In the genomic region with DNA sequence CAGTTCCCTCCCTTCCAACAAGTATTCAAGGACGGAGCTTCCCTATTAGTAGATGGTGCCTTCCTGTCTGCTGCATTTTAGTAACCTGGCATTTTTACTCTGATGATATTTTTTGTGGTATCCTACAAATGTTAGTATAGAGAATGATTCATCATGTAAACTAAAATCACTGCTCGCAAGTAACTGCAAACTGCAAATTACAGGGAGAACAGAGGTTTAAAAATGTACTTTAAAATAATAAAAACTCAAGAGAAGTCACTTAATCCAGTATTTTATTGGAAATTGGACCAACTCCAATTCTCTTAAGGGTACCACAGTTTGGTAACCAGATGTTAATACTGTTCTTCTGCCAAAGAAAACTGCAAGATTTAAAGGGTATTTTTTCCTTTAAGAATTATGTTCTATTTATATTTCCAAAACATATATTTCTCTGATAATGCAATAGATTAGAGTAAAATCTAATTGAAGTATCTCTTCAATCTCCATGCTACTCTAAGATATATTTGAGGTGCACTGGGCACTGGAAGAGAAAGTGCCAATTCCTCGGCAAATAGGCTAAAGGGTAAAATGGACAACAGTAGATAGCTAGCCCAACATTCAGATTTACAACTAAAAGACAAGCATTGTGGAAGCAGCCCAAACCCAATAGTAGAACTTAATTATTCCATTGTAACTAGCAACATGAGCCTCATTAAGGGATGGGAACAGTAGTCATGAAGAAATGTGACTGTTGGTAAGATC, we compare ENCODE assay signal across 21 cellular contexts.
DNase-seq lines count a peak whose midpoint lies in the region; TF ChIP-seq lines count a peak whose summit lies in the region.
"Had no signal": no experiment of that assay in that cellular context is flagged by ENCODE, and none has a peak within 500 bp of the region (broad histone marks: within the 10 kb centered on the region; RNA-seq: fewer than 3 reads in every experiment).

No MANE protein-coding gene starts in this region.

- peaks cover 4% of the 10 kb centered on the region for H3K9me3 Mint-ChIP-seq in activated naive CD4-positive, alpha-beta T cell treated with anti-CD3 and anti-CD28 coated beads, Interleukin-2, amount 10 ng/mL, durations not matched to agents 7 days and 5 days
- H3K9me3 Mint-ChIP-seq: H9; stimulated activated naive CD8-positive, alpha-beta T cell treated with anti-CD3 and anti-CD28 coated beads, Interleukin-15, amount 100 ng/mL, for 72 hours had no signal

- CTCF ChIA-PET in BJ (lab: Yijun Ruan, JAX) = interaction anchor here (1.6 kb wide), 1 partner anchor 12 kb away, joined by 5 read pairs; no protein-coding TSS in a partner anchor
- CTCF ChIA-PET in activated naive CD4-positive, alpha-beta T cell treated with anti-CD3 and anti-CD28 coated beads, Interleukin-2, amount 10 ng/mL, durations not matched to agents 7 days and 5 days (lab: Charles Lee) = no interaction called here

- peaks cover 25% of the 10 kb centered on the region for H3K4me1 Mint-ChIP-seq in activated naive CD4-positive, alpha-beta T cell treated with anti-CD3 and anti-CD28 coated beads, Interleukin-2, amount 10 ng/mL, durations not matched to agents 7 days and 5 days

- H3K27ac ChIP-seq in smooth muscle cell (ENCODE audit: low read depth) = no peak overlapping the region
- H3K27ac ChIP-seq: BLaER1 treated with 17β-estradiol and CSF1 and Interleukin-3, amounts not matched to agents 10 nM and 100 nM; KMS-11; neutrophil; RWPE1 had no signal

- no peak overlapping the region for H3K4me3 Mint-ChIP-seq in activated naive CD4-positive, alpha-beta T cell treated with anti-CD3 and anti-CD28 coated beads, Interleukin-2, amount 10 ng/mL, durations not matched to agents 7 days and 5 days
- H3K4me3 Mint-ChIP-seq: activated naive CD8-positive, alpha-beta T cell; activated T-cell treated with anti-CD3 and anti-CD28 coated beads, Interleukin-2, amount 50 U/mL, for 4 hours; H9; stimulated activated naive CD8-positive, alpha-beta T cell treated with anti-CD3 and anti-CD28 coated beads, Interleukin-15, amount 100 ng/mL, for 72 hours had no signal

- H3K36me3 Mint-ChIP-seq in activated naive CD4-positive, alpha-beta T cell treated with anti-CD3 and anti-CD28 coated beads, Interleukin-2, amount 10 ng/mL, durations not matched to agents 7 days and 5 days = peaks cover 3% of the 10 kb centered on the region
- H3K36me3 Mint-ChIP-seq: activated naive CD8-positive, alpha-beta T cell had no signal

- no peaks in the 10 kb centered on the region for H3K79me2 ChIP-seq in smooth muscle cell (ENCODE audit: low read depth)

- H3K4me3 ChIP-seq in BJ (ENCODE audit: low read depth, low read length) = no peak overlapping the region
- no peak overlapping the region for H3K4me3 ChIP-seq in smooth muscle cell
- H3K4me3 ChIP-seq: BLaER1 treated with 17β-estradiol and CSF1 and Interleukin-3, amounts not matched to agents 10 nM and 100 nM had no signal

- H3K27ac Mint-ChIP-seq in activated naive CD4-positive, alpha-beta T cell treated with anti-CD3 and anti-CD28 coated beads, Interleukin-2, amount 10 ng/mL, durations not matched to agents 7 days and 5 days = no peak overlapping the region
- H3K27ac Mint-ChIP-seq: activated naive CD8-positive, alpha-beta T cell; stimulated activated naive CD8-positive, alpha-beta T cell treated with anti-CD3 and anti-CD28 coated beads, Interleukin-15, amount 100 ng/mL, for 72 hours had no signal

- peak overlapping the region; percentile 32 for H3K4me2 ChIP-seq in smooth muscle cell
- H3K4me2 ChIP-seq: BLaER1 treated with 17β-estradiol and CSF1 and Interleukin-3, amounts not matched to agents 10 nM and 100 nM; KMS-11 had no signal

- H3F3A ChIP-seq in smooth muscle cell (ENCODE audit: low read depth) = no peaks in the 10 kb centered on the region

- H3K9me3 ChIP-seq in smooth muscle cell (replicated peaks; ENCODE audit: low read depth) = no peaks in the 10 kb centered on the region
- H3K9me3 ChIP-seq: neutrophil had no signal

- TF ChIP-seq CTCF in BJ (IDR thresholded peaks at IDR 0.05; ENCODE audit: insufficient read depth, low read depth, low read length) = no peak
- TF ChIP-seq CTCF in smooth muscle cell (IDR thresholded peaks at IDR 0.05; ENCODE audit: borderline replicate concordance, insufficient read depth, poor library complexity, severe bottlenecking) = no peak

- DNase-seq in BJ (ENCODE audit: low read depth) (peak; percentile 41), NCI-H446 (lab: John Stamatoyannopoulos, UW) (peak; percentile 48 to 72), fibroblast of gingiva (ENCODE audit: low read depth) (peak; percentile 23), smooth muscle cell (lab: John Stamatoyannopoulos, UW; ENCODE audit: unreplicated experiment) (no peak), NCI-H2107 (lab: John Stamatoyannopoulos, UW) (no peak), SHP77 (lab: John Stamatoyannopoulos, UW) (no peak), C1 segment of cervical spinal cord (lab: John Stamatoyannopoulos, UW) (no peak)
- no peak for DNase-seq in activated naive CD4-positive, alpha-beta T cell treated with anti-CD3 and anti-CD28 coated beads, Interleukin-2, amount 10 ng/mL, durations not matched to agents 7 days and 5 days
- DNase-seq: activated T-cell treated with anti-CD3 and anti-CD28 coated beads, Interleukin-2, amount 50 U/mL, for 4 hours; central memory CD4-positive, alpha-beta T cell; DMS153; effector memory CD4-positive, alpha-beta T cell; H9; left cardiac atrium; NCI-H1092 treated with DMSO at 0.1 percent for 48 hours; stimulated activated naive CD8-positive, alpha-beta T cell treated with anti-CD3 and anti-CD28 coated beads, Interleukin-15, amount 100 ng/mL, for 72 hours had no signal

- H3K27me3 ChIP-seq in BJ (ENCODE audit: control insufficient read depth, insufficient read depth, low read length) = no peaks in the 10 kb centered on the region
- H3K27me3 ChIP-seq in smooth muscle cell (ENCODE audit: low read depth) = no peaks in the 10 kb centered on the region
- H3K27me3 ChIP-seq: BLaER1 treated with 17β-estradiol and CSF1 and Interleukin-3, amounts not matched to agents 10 nM and 100 nM; neutrophil had no signal

- H3K27me3 Mint-ChIP-seq in activated naive CD4-positive, alpha-beta T cell treated with anti-CD3 and anti-CD28 coated beads, Interleukin-2, amount 10 ng/mL, durations not matched to agents 7 days and 5 days = no peaks in the 10 kb centered on the region
- H3K27me3 Mint-ChIP-seq: activated naive CD8-positive, alpha-beta T cell; stimulated activated naive CD8-positive, alpha-beta T cell treated with anti-CD3 and anti-CD28 coated beads, Interleukin-15, amount 100 ng/mL, for 72 hours had no signal

- H3K4me1 ChIP-seq in smooth muscle cell (ENCODE audit: low read depth) = no peaks in the 10 kb centered on the region

- H2AFZ ChIP-seq in smooth muscle cell (ENCODE audit: low read depth) = no peak overlapping the region

- H3K36me3 ChIP-seq in BJ (ENCODE audit: control insufficient read depth, insufficient read depth, low read length) (no peaks in the 10 kb centered on the region), smooth muscle cell (ENCODE audit: low read depth) (no peaks in the 10 kb centered on the region)
- H3K36me3 ChIP-seq: BLaER1 treated with 17β-estradiol and CSF1 and Interleukin-3, amounts not matched to agents 10 nM and 100 nM; neutrophil had no signal

- H3K9ac ChIP-seq in smooth muscle cell (ENCODE audit: low read depth) = no peak overlapping the region
- H3K9ac ChIP-seq: BLaER1 treated with 17β-estradiol and CSF1 and Interleukin-3, amounts not matched to agents 10 nM and 100 nM; KMS-11 had no signal

- H4K20me1 ChIP-seq in smooth muscle cell (ENCODE audit: low read depth) = no peaks in the 10 kb centered on the region
- H4K20me1 ChIP-seq: BLaER1 treated with 17β-estradiol and CSF1 and Interleukin-3, amounts not matched to agents 10 nM and 100 nM had no signal

- POLR2A ChIA-PET in BJ (lab: Charles Lee) = interaction anchor here (0.7 kb wide), 1 partner anchor 418 kb away, joined by 7 read pairs; no protein-coding TSS in a partner anchor

- WGBS in smooth muscle cell (ENCODE audit: low lambda C conversion rate) = 63% methylated on average over 3 of the region's 3 CpGs

Comparison
In these comparisons a context has a peak if more than half of its experiments do, and no peak if none do; other contexts are left out.
1. DNase-seq: peak in BJ (single experiment), NCI-H446 (2 of 2) and fibroblast of gingiva (single experiment); none in smooth muscle cell (single experiment), NCI-H2107 (single experiment), activated naive CD4-positive, alpha-beta T cell treated with anti-CD3 and anti-CD28 coated beads, Interleukin-2, amount 10 ng/mL, durations not matched to agents 7 days and 5 days (single experiment), SHP77 (0 of 2) and C1 segment of cervical spinal cord (0 of 14).